2 cellular contexts compared by ENCODE assay signal in the genomic region with DNA sequence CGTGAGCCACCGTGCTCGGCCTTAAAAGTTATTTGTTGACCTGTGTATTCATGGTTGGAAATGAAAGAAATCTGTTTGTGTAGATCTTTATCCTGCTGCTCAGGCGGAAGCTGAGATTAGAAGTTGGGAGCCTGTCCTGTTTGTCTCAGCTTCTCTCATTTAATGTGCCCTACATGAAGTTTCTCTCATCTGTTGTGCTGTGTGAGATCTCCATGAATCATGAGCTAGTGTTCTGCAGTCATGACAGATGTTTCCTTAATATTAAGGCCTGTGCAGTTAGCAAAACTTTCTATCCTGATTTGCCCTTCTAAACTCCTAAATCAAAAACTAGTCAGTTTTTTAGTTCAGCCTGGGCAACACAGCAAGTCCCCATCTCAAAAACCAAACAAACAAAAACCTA.
TF ChIP-seq lines count a peak whose summit lies in the region.

No MANE protein-coding gene starts in this region.

TF ChIP-seq in IMR-90, 13 proteins besides CTCF, POLR2A, EP300 and RAD21:
- TF ChIP-seq, protein P1, sequence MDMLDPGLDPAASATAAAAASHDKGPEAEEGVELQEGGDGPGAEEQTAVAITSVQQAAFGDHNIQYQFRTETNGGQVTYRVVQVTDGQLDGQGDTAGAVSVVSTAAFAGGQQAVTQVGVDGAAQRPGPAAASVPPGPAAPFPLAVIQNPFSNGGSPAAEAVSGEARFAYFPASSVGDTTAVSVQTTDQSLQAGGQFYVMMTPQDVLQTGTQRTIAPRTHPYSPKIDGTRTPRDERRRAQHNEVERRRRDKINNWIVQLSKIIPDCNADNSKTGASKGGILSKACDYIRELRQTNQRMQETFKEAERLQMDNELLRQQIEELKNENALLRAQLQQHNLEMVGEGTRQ (IDR thresholded peaks at IDR 0.05; ENCODE audit: low read depth, low read length), result no peak
- TF ChIP-seq CHD1 (IDR thresholded peaks at IDR 0.05; ENCODE audit: low read depth, low read length), result no peak
- TF ChIP-seq NFE2L2 (IDR thresholded peaks at IDR 0.05; ENCODE audit: low read depth, low read length), result no peak
- no peak for TF ChIP-seq MXI1 (IDR thresholded peaks at IDR 0.05; ENCODE audit: borderline replicate concordance, low read depth, low read length)
- no peak for TF ChIP-seq RCOR1 (IDR thresholded peaks at IDR 0.05; ENCODE audit: insufficient replicate concordance, low read length)
- no peak for TF ChIP-seq BHLHE40 (IDR thresholded peaks at IDR 0.05; ENCODE audit: low read depth, low read length)
- TF ChIP-seq, protein P2, sequence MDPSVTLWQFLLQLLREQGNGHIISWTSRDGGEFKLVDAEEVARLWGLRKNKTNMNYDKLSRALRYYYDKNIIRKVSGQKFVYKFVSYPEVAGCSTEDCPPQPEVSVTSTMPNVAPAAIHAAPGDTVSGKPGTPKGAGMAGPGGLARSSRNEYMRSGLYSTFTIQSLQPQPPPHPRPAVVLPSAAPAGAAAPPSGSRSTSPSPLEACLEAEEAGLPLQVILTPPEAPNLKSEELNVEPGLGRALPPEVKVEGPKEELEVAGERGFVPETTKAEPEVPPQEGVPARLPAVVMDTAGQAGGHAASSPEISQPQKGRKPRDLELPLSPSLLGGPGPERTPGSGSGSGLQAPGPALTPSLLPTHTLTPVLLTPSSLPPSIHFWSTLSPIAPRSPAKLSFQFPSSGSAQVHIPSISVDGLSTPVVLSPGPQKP (IDR thresholded peaks at IDR 0.05; ENCODE audit: borderline replicate concordance, low read depth, low read length), result no peak
- TF ChIP-seq MAFK (IDR thresholded peaks at IDR 0.05; ENCODE audit: low read depth, low read length), result no peak
TF ChIP-seq in IMR-90: peak in this region for 0.

TF ChIP-seq in K562, 482 proteins besides CTCF, POLR2A, EP300 and RAD21:
- TF ChIP-seq, protein P3, sequence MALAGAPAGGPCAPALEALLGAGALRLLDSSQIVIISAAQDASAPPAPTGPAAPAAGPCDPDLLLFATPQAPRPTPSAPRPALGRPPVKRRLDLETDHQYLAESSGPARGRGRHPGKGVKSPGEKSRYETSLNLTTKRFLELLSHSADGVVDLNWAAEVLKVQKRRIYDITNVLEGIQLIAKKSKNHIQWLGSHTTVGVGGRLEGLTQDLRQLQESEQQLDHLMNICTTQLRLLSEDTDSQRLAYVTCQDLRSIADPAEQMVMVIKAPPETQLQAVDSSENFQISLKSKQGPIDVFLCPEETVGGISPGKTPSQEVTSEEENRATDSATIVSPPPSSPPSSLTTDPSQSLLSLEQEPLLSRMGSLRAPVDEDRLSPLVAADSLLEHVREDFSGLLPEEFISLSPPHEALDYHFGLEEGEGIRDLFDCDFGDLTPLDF (CRISPR knock-in tag; IDR thresholded peaks at IDR 0.05), result peak; percentile 49; the same call in 1 of the 2 replicates
- no peak for TF ChIP-seq KDM5B (IDR thresholded peaks at IDR 0.05; ENCODE audit: insufficient replicate concordance, low read depth, low read length)
